ENCODE assay signal across 1 cellular context in the genomic region with DNA sequence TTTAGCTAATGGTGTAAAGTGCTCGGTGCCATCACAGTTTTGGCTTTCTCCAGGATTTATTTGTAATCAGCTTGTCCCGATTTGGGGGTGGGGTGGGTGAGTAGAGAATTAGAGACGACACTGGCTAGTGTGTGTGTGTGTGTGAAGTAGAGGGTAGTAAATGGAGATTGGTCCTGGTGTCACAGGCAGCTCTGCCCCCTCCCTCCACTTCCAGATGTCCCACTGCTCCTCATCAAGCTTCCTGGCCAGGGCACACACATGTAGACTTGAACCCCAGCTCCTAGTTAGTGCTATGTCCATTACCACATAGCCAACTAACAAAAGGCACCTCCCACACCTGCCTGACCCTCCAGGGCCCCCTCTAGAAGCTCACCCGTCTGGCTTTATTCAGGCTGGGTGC.
TF ChIP-seq lines count a peak whose summit lies in the region.

No MANE protein-coding gene starts in this region.

TF ChIP-seq in GM23338, 12 proteins besides CTCF, POLR2A, EP300 and RAD21:
- no peak for TF ChIP-seq REST (IDR thresholded peaks at IDR 0.05; ENCODE audit: unreplicated experiment)
- TF ChIP-seq ZNF114 (CRISPR knock-in tag; IDR thresholded peaks at IDR 0.05): no peak
- TF ChIP-seq, protein P1, sequence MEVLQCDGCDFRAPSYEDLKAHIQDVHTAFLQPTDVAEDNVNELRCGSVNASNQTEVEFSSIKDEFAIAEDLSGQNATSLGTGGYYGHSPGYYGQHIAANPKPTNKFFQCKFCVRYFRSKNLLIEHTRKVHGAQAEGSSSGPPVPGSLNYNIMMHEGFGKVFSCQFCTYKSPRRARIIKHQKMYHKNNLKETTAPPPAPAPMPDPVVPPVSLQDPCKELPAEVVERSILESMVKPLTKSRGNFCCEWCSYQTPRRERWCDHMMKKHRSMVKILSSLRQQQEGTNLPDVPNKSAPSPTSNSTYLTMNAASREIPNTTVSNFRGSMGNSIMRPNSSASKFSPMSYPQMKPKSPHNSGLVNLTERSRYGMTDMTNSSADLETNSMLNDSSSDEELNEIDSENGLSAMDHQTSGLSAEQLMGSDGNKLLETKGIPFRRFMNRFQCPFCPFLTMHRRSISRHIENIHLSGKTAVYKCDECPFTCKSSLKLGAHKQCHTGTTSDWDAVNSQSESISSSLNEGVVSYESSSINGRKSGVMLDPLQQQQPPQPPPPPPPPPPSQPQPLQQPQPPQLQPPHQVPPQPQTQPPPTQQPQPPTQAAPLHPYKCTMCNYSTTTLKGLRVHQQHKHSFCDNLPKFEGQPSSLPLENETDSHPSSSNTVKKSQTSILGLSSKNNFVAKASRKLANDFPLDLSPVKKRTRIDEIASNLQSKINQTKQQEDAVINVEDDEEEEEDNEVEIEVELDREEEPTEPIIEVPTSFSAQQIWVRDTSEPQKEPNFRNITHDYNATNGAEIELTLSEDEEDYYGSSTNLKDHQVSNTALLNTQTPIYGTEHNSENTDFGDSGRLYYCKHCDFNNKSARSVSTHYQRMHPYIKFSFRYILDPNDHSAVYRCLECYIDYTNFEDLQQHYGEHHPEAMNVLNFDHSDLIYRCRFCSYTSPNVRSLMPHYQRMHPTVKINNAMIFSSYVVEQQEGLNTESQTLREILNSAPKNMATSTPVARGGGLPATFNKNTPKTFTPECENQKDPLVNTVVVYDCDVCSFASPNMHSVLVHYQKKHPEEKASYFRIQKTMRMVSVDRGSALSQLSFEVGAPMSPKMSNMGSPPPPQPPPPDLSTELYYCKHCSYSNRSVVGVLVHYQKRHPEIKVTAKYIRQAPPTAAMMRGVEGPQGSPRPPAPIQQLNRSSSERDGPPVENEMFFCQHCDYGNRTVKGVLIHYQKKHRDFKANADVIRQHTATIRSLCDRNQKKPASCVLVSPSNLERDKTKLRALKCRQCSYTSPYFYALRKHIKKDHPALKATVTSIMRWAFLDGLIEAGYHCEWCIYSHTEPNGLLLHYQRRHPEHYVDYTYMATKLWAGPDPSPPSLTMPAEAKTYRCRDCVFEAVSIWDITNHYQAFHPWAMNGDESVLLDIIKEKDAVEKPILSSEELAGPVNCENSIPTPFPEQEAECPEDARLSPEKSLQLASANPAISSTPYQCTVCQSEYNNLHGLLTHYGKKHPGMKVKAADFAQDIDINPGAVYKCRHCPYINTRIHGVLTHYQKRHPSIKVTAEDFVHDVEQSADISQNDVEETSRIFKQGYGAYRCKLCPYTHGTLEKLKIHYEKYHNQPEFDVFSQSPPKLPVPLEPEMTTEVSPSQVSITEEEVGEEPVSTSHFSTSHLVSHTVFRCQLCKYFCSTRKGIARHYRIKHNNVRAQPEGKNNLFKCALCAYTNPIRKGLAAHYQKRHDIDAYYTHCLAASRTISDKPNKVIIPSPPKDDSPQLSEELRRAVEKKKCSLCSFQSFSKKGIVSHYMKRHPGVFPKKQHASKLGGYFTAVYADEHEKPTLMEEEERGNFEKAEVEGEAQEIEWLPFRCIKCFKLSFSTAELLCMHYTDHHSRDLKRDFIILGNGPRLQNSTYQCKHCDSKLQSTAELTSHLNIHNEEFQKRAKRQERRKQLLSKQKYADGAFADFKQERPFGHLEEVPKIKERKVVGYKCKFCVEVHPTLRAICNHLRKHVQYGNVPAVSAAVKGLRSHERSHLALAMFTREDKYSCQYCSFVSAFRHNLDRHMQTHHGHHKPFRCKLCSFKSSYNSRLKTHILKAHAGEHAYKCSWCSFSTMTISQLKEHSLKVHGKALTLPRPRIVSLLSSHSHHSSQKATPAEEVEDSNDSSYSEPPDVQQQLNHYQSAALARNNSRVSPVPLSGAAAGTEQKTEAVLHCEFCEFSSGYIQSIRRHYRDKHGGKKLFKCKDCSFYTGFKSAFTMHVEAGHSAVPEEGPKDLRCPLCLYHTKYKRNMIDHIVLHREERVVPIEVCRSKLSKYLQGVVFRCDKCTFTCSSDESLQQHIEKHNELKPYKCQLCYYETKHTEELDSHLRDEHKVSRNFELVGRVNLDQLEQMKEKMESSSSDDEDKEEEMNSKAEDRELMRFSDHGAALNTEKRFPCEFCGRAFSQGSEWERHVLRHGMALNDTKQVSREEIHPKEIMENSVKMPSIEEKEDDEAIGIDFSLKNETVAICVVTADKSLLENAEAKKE (CRISPR knock-in tag; IDR thresholded peaks at IDR 0.05): no peak
- TF ChIP-seq JUNB (IDR thresholded peaks at IDR 0.05; ENCODE audit: unreplicated experiment): no peak
- no peak for TF ChIP-seq POLR2AphosphoS5 (IDR thresholded peaks at IDR 0.05; ENCODE audit: low read depth)
- no peak for TF ChIP-seq EZH2 (IDR thresholded peaks at IDR 0.05; ENCODE audit: low read depth, unreplicated experiment)
- no peak for TF ChIP-seq NANOG (IDR thresholded peaks at IDR 0.05; ENCODE audit: borderline replicate concordance)
- no peak for TF ChIP-seq CREB1 (CRISPR knock-in tag; IDR thresholded peaks at IDR 0.05; ENCODE audit: low read depth)
- TF ChIP-seq EZH2phosphoT487 (IDR thresholded peaks at IDR 0.05; ENCODE audit: unreplicated experiment): no peak
- no peak for TF ChIP-seq ETS1 (IDR thresholded peaks at IDR 0.05)
